In genomic region chr9:124853605-124854143, GRCh38 we compare ENCODE assay signal across 8 cellular contexts. TPM values are rescaled to one million over a fixed set of nuclear protein-coding genes. Genes with fewer than 3 reads are reported as not detected.
DNase-seq lines count a peak whose midpoint lies in the region; ATAC-seq and TF ChIP-seq lines count a peak whose summit lies in the region.

No MANE protein-coding gene starts in this region.

- peaks cover 21% of the 10 kb centered on the region for H3K36me3 Mint-ChIP-seq in GM23338 (ENCODE audit: low read depth)
- peaks cover 11% of the 10 kb centered on the region for H3K36me3 Mint-ChIP-seq in T-cell

- peaks cover 19% of the 10 kb centered on the region for H3K27me3 Mint-ChIP-seq in GM23338 (ENCODE audit: insufficient read depth, low read depth, poor library complexity)
- peaks cover 4 to 5% of the 10 kb centered on the region in 2 donors for H3K27me3 Mint-ChIP-seq in T-cell

- H3K9me3 ChIP-seq in left ventricle myocardium inferior (replicated peaks), result no peaks in the 10 kb centered on the region
- no peaks in the 10 kb centered on the region for H3K9me3 ChIP-seq in skeletal muscle satellite cell (replicated peaks; ENCODE audit: low read length)

- CTCF ChIA-PET in T-cell (lab: Charles Lee), result interaction anchor here (0.5 to 2.7 kb wide), 9 partner anchors 7 to 85 kb away, joined by 3 to 14 read pairs (median 7); partner anchors contain the start of genes ARPC5L (in 1 of the 2) and OLFML2A (in 1 of the 2)

- H3K9me3 Mint-ChIP-seq in GM23338, result peaks cover 3% of the 10 kb centered on the region; the same call in 1 of the 3 replicates
- H3K9me3 Mint-ChIP-seq in T-cell, result no peaks in the 10 kb centered on the region

- H2AFZ ChIP-seq in GM23338, result peak overlapping the region; percentile 95

- H3K4me3 Mint-ChIP-seq in GM23338 (peak overlapping the region; percentile 73; the same call in 2 of the 3 replicates), T-cell (peak overlapping the region in 2 of 3 donors; percentile 62 to 66)

- peak overlapping the region; percentile 65 for H3K9ac ChIP-seq in skeletal muscle satellite cell (ENCODE audit: low read depth, low read length)

- 0 out of 2 replicates have a peak, but pooled peaks cover 3% of the 10 kb centered on the region for H3K79me2 ChIP-seq in GM23338 (replicated peaks; ENCODE audit: insufficient read depth)

- no peak overlapping the region for H3K27ac ChIP-seq in GM23338 (ENCODE audit: low read depth)
- peak overlapping the region; percentile 95 for H3K27ac ChIP-seq in left ventricle myocardium inferior (replicated peaks)

- TF ChIP-seq CTCF in GM23338 (conservative IDR thresholded peaks at IDR 0.05; ENCODE audit: low read depth in 2 of 2), result no peak
- TF ChIP-seq CTCF in left ventricle myocardium inferior (IDR thresholded peaks at IDR 0.05; ENCODE audit: borderline replicate concordance), result no peak

- POLR2A ChIA-PET in T-cell (lab: Charles Lee), result interaction anchor here in 1 of 2 donors (0.6 kb wide), 1 partner anchor 32 kb away, joined by 3 read pairs; no protein-coding TSS in a partner anchor

- H3K4me3 ChIP-seq in GM23338 (peak overlapping the region; percentile 59), left ventricle myocardium inferior (peak overlapping the region; percentile 67), skeletal muscle satellite cell (ENCODE audit: low read length) (peak overlapping the region; percentile 61)

- H3K36me3 ChIP-seq in GM23338 (ENCODE audit: insufficient read depth) (peaks cover 8% of the 10 kb centered on the region), left ventricle myocardium inferior (peaks cover 18% of the 10 kb centered on the region), skeletal muscle satellite cell (ENCODE audit: insufficient read depth, low read length) (peaks cover 27% of the 10 kb centered on the region)

- intact Hi-C loops in left ventricle myocardium inferior (cut with micrococcal nuclease), result loop anchor here (2.0 kb wide), 1 partner anchor 79 kb away; no protein-coding TSS in a partner anchor

- H3K4me1 ChIP-seq in GM23338 (ENCODE audit: insufficient read depth) (peaks cover 3% of the 10 kb centered on the region; the same call in 1 of the 2 replicates), left ventricle myocardium inferior (peaks cover 44% of the 10 kb centered on the region), skeletal muscle satellite cell (ENCODE audit: control insufficient read depth, insufficient read depth, low read length) (peaks cover 16% of the 10 kb centered on the region)

- no peaks in the 10 kb centered on the region for H3K9me2 ChIP-seq in GM23338 (ENCODE audit: insufficient read depth)

- H3F3A ChIP-seq in GM23338 (replicated peaks; ENCODE audit: low read depth), result peaks cover 32% of the 10 kb centered on the region

- no peak for DNase-seq in GM23338 (ENCODE audit: low spot score)
- DNase-seq in T-cell, result peak in 1 of 34 experiments; percentile 15
- no peak for DNase-seq in left ventricle myocardium inferior
- DNase-seq in SW480 (ENCODE audit: low spot score), result no peak

- H3K27ac Mint-ChIP-seq in GM23338, result no peak overlapping the region
- peak overlapping the region in 1 of 2 donors; percentile 45 for H3K27ac Mint-ChIP-seq in T-cell

- peaks cover 12% of the 10 kb centered on the region; the same call in 1 of the 2 replicates for H4K20me1 ChIP-seq in GM23338 (replicated peaks; ENCODE audit: insufficient read depth)

- no peak for ATAC-seq in GM23338
- peak in 3 of 4 experiments; percentile 8 to 13 (median 8) for ATAC-seq in T-cell (replicated peaks in 1 of 4)
- ATAC-seq in HG03469 (IDR thresholded peaks at IDR 0.05; ENCODE audit: unreplicated experiment), result no peak
- ATAC-seq in HG02885 (IDR thresholded peaks at IDR 0.05; ENCODE audit: poor library complexity, unreplicated experiment), result no peak
- ATAC-seq in GM18873 (IDR thresholded peaks at IDR 0.05; ENCODE audit: low FRiP score, unreplicated experiment), result no peak

- H3K4me2 ChIP-seq in GM23338, result peak overlapping the region; percentile 76
- H3K4me2 ChIP-seq in skeletal muscle satellite cell (ENCODE audit: low read length), result peak overlapping the region; percentile 83

- H3K4me1 Mint-ChIP-seq in GM23338 (peaks cover 13% of the 10 kb centered on the region), T-cell (peaks cover 6 to 20% (median 13%) of the 10 kb centered on the region in 3 donors)

- H3K27me3 ChIP-seq in GM23338 (ENCODE audit: insufficient read depth) (no peaks in the 10 kb centered on the region), left ventricle myocardium inferior (ENCODE audit: low read depth) (no peaks in the 10 kb centered on the region), skeletal muscle satellite cell (ENCODE audit: control insufficient read depth, insufficient read depth, low read length) (peaks cover 5% of the 10 kb centered on the region)

TF ChIP-seq in GM23338, 12 proteins besides CTCF, POLR2A, EP300 and RAD21:
- TF ChIP-seq ZNF114 (CRISPR knock-in tag; IDR thresholded peaks at IDR 0.05) (no peak), ZNF331 (CRISPR knock-in tag; IDR thresholded peaks at IDR 0.05; ENCODE audit: low read depth) (no peak), JUNB (IDR thresholded peaks at IDR 0.05; ENCODE audit: unreplicated experiment) (no peak)

RNA-seq across cellular contexts. Expression of gene WDR38, which starts 0.4 kb away (rescaled TPM):
- not detected in 2 replicates for total RNA-seq in GM23338 (2014; rRNA removed; shearing (Covaris generic))
- not detected in 2 replicates for polyA plus RNA-seq in GM23338 (2016; fragmentation: Nextera tagmentation; extraction: Ambion mirVana)
- total RNA-seq in T-cell (not detected), left ventricle myocardium inferior (not detected)
- not detected in 2 replicates for total RNA-seq in skeletal muscle satellite cell (2012; rRNA removed)

RNA-seq across cellular contexts. Expression of gene RPL35, which starts 8.1 kb away (rescaled TPM):
- total RNA-seq in GM23338 (2014; rRNA removed; shearing (Covaris generic)), result 1,202 and 1,683 TPM in 2 replicates
- 4,143 and 4,572 TPM in 2 replicates for polyA plus RNA-seq in GM23338 (2016; fragmentation: Nextera tagmentation; extraction: Ambion mirVana)
- total RNA-seq in T-cell (1,000 to 10,000 TPM; 1,564 to 1,845 (median 1,785) TPM), left ventricle myocardium inferior (686 TPM)
- 2,748 and 3,436 TPM in 2 replicates for total RNA-seq in skeletal muscle satellite cell (2012; rRNA removed)

RNA-seq across cellular contexts. Expression of gene ARPC5L, which starts 8.3 kb away (rescaled TPM):
- total RNA-seq in GM23338 (2014; rRNA removed; shearing (Covaris generic)), result 35.9 and 41.2 TPM in 2 replicates
- polyA plus RNA-seq in GM23338 (2016; fragmentation: Nextera tagmentation; extraction: Ambion mirVana), result 84.5 and 87.3 TPM in 2 replicates
- total RNA-seq in T-cell (10 to 100 TPM; 29.1 to 55.3 (median 35.9) TPM), left ventricle myocardium inferior (39.2 TPM)
- total RNA-seq in skeletal muscle satellite cell (2012; rRNA removed), result 16.8 and 19.5 TPM in 2 replicates

Comparison
In these comparisons a context has a peak if more than half of its experiments do, and no peak if none do; other contexts are left out.
1. ATAC-seq: peak in T-cell (3 of 4); none in GM23338 (single experiment), HG03469 (single experiment), HG02885 (single experiment) and GM18873 (single experiment).
2. Peak in every context shown above with its lines, with median percentiles within 50 percentile points of each other: H3K4me3 ChIP-seq.